Comparison of ENCODE assay signal across 8 cellular contexts in genomic region chr20:44885392-44886275, GRCh38. TPM values are rescaled to one million over a fixed set of nuclear protein-coding genes. Genes with fewer than 3 reads are reported as not detected.
A peak's percentile ranks its signal among the peaks of the same experiment; 100 is the strongest.
DNase-seq lines count a peak whose midpoint lies in the region; ATAC-seq lines count a peak whose summit lies in the region.

Gene YWHAB (plus strand): TSS chr20:44885705. CDS start chr20:44901534, 15,829 bp downstream.

- H3K9me3 Mint-ChIP-seq in activated CD4-positive, alpha-beta T cell treated with anti-CD3 and anti-CD28 coated beads, Interleukin-2, amount 10 ng/mL, durations not matched to agents 7 days and 5 days, result no peaks in the 10 kb centered on the region

- H3K9me3 ChIP-seq in BLaER1 treated with 17β-estradiol and CSF1 and Interleukin-3, amounts not matched to agents 10 nM and 100 nM (replicated peaks in 1 of 11), result no peaks in the 10 kb centered on the region

- DNase-seq in NCI-H69 (lab: John Stamatoyannopoulos, UW) (peak; percentile 96), cortex of kidney (lab: John Stamatoyannopoulos, UW) (peak; percentile 51), left lobe of liver (ENCODE audit: low spot score) (peak; percentile 98)
- DNase-seq in activated CD4-positive, alpha-beta T cell treated with anti-CD3 and anti-CD28 coated beads, Interleukin-2, amount 10 ng/mL, durations not matched to agents 7 days and 5 days, result peak; percentile 99
- DNase-seq in stimulated activated CD4-positive, alpha-beta T cell treated with anti-CD3 and anti-CD28 coated beads, Interleukin-2, amount 100 ng/mL, for 4 hours (ENCODE audit: low read depth), result peak; percentile 97

- peak within 1 kb of the TSS; percentile 94 for H3K27ac Mint-ChIP-seq in activated CD4-positive, alpha-beta T cell treated with anti-CD3 and anti-CD28 coated beads, Interleukin-2, amount 10 ng/mL, durations not matched to agents 7 days and 5 days

- CTCF ChIA-PET in activated CD4-positive, alpha-beta T cell treated with anti-CD3 and anti-CD28 coated beads, Interleukin-2, amount 10 ng/mL, durations not matched to agents 7 days and 5 days (lab: Charles Lee), result interaction anchor here (0.9 to 1.6 kb wide), 3 partner anchors 10 to 426 kb away, joined by 3 to 5 read pairs (median 3); no protein-coding TSS in a partner anchor

- H3K27me3 ChIP-seq in BLaER1 treated with 17β-estradiol and CSF1 and Interleukin-3, amounts not matched to agents 10 nM and 100 nM, result no peaks in the 10 kb centered on the region

- peak within 1 kb of the TSS; percentile 97 to 100 (median 99) for H3K9ac ChIP-seq in BLaER1 treated with 17β-estradiol and CSF1 and Interleukin-3, amounts not matched to agents 10 nM and 100 nM

- peaks cover 36 to 49% (median 43%) of the 10 kb centered on the region in 10 experiments for H3K4me1 ChIP-seq in BLaER1 treated with 17β-estradiol and CSF1 and Interleukin-3, amounts not matched to agents 10 nM and 100 nM

- peaks cover 27% of the 10 kb centered on the region for H3K36me3 Mint-ChIP-seq in activated CD4-positive, alpha-beta T cell treated with anti-CD3 and anti-CD28 coated beads, Interleukin-2, amount 10 ng/mL, durations not matched to agents 7 days and 5 days (ENCODE audit: low read depth)

- H3K27ac ChIP-seq in BLaER1 treated with 17β-estradiol and CSF1 and Interleukin-3, amounts not matched to agents 10 nM and 100 nM, result peak within 1 kb of the TSS; percentile 94 to 100 (median 99)

- peaks cover 47 to 51% (median 50%) of the 10 kb centered on the region in 11 experiments for H4K20me1 ChIP-seq in BLaER1 treated with 17β-estradiol and CSF1 and Interleukin-3, amounts not matched to agents 10 nM and 100 nM

- H3K4me3 Mint-ChIP-seq in activated CD4-positive, alpha-beta T cell treated with anti-CD3 and anti-CD28 coated beads, Interleukin-2, amount 10 ng/mL, durations not matched to agents 7 days and 5 days, result peak within 1 kb of the TSS; percentile 90

- no peaks in the 10 kb centered on the region for H3K27me3 Mint-ChIP-seq in activated CD4-positive, alpha-beta T cell treated with anti-CD3 and anti-CD28 coated beads, Interleukin-2, amount 10 ng/mL, durations not matched to agents 7 days and 5 days

- ATAC-seq in GM19324 (IDR thresholded peaks at IDR 0.05; ENCODE audit: low FRiP score, unreplicated experiment), result peak; percentile 93
- peak; percentile 55 for ATAC-seq in HG03469 (IDR thresholded peaks at IDR 0.05; ENCODE audit: unreplicated experiment)
- peak; percentile 97 for ATAC-seq in left lobe of liver

- peak within 1 kb of the TSS; percentile 85 to 99 (median 93) for H3K4me2 ChIP-seq in BLaER1 treated with 17β-estradiol and CSF1 and Interleukin-3, amounts not matched to agents 10 nM and 100 nM

- H3K4me1 Mint-ChIP-seq in activated CD4-positive, alpha-beta T cell treated with anti-CD3 and anti-CD28 coated beads, Interleukin-2, amount 10 ng/mL, durations not matched to agents 7 days and 5 days, result peaks cover 48% of the 10 kb centered on the region

- H3K4me3 ChIP-seq in BLaER1 treated with 17β-estradiol and CSF1 and Interleukin-3, amounts not matched to agents 10 nM and 100 nM, result peak within 1 kb of the TSS; percentile 89 to 100 (median 98)

- POLR2A ChIA-PET in activated CD4-positive, alpha-beta T cell treated with anti-CD3 and anti-CD28 coated beads, Interleukin-2, amount 10 ng/mL, durations not matched to agents 7 days and 5 days (lab: Charles Lee), result no interaction called here

- H3K36me3 ChIP-seq in BLaER1 treated with 17β-estradiol and CSF1 and Interleukin-3, amounts not matched to agents 10 nM and 100 nM, result peaks cover 3 to 37% (median 24%) of the 10 kb centered on the region in 11 experiments; a peak in 18 of 22 replicates

RNA-seq across cellular contexts. Expression of gene YWHAB, which starts in this region (rescaled TPM):
- 100 to 1,000 TPM; 278 to 291 TPM for total RNA-seq in activated CD4-positive, alpha-beta T cell treated with anti-CD3 and anti-CD28 coated beads, Interleukin-2, amount 10 ng/mL, durations not matched to agents 7 days and 5 days
- 52.5 TPM for total RNA-seq in left lobe of liver

Comparison
In these comparisons a context has a peak if more than half of its experiments do, and no peak if none do; other contexts are left out.
1. Peak in every context shown above with its lines: DNase-seq, ATAC-seq, H3K4me3 ChIP-seq and H3K27ac ChIP-seq.